ENCODE assay signal across 1 cellular context in genomic region chr7:131107343-131108211, GRCh38.
TF ChIP-seq lines count a peak whose summit lies in the region.

No MANE protein-coding gene starts in this region.

TF ChIP-seq in K562, 482 proteins besides CTCF, POLR2A, EP300 and RAD21 (continued from another document and continues in another):
- TF ChIP-seq, protein P1, sequence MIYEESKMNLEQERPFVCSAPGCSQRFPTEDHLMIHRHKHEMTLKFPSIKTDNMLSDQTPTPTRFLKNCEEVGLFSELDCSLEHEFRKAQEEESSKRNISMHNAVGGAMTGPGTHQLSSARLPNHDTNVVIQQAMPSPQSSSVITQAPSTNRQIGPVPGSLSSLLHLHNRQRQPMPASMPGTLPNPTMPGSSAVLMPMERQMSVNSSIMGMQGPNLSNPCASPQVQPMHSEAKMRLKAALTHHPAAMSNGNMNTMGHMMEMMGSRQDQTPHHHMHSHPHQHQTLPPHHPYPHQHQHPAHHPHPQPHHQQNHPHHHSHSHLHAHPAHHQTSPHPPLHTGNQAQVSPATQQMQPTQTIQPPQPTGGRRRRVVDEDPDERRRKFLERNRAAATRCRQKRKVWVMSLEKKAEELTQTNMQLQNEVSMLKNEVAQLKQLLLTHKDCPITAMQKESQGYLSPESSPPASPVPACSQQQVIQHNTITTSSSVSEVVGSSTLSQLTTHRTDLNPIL (CRISPR knock-in tag; IDR thresholded peaks at IDR 0.05): no peak
- peak; percentile 19; the same call in 1 of the 2 replicates for TF ChIP-seq ESRRA (IDR thresholded peaks at IDR 0.05; ENCODE audit: borderline replicate concordance, low read depth)
- no peak for TF ChIP-seq BRD9 (IDR thresholded peaks at IDR 0.05; ENCODE audit: low read depth, partially characterized antibody)
- no peak for TF ChIP-seq ZNF140 (CRISPR knock-in tag; IDR thresholded peaks at IDR 0.05)
- TF ChIP-seq RB1 (IDR thresholded peaks at IDR 0.05; ENCODE audit: low read depth): peak; percentile 27; the same call in 1 of the 2 replicates
- no peak for TF ChIP-seq WHSC1 (IDR thresholded peaks at IDR 0.05; ENCODE audit: low read length)
- TF ChIP-seq E2F3 (CRISPR knock-in tag; IDR thresholded peaks at IDR 0.05): no peak; the same call in 1 of the 2 replicates
- TF ChIP-seq TCF3 (CRISPR knock-in tag; IDR thresholded peaks at IDR 0.05): peak; percentile 22; the same call in 1 of the 2 replicates
- TF ChIP-seq, protein P2, sequence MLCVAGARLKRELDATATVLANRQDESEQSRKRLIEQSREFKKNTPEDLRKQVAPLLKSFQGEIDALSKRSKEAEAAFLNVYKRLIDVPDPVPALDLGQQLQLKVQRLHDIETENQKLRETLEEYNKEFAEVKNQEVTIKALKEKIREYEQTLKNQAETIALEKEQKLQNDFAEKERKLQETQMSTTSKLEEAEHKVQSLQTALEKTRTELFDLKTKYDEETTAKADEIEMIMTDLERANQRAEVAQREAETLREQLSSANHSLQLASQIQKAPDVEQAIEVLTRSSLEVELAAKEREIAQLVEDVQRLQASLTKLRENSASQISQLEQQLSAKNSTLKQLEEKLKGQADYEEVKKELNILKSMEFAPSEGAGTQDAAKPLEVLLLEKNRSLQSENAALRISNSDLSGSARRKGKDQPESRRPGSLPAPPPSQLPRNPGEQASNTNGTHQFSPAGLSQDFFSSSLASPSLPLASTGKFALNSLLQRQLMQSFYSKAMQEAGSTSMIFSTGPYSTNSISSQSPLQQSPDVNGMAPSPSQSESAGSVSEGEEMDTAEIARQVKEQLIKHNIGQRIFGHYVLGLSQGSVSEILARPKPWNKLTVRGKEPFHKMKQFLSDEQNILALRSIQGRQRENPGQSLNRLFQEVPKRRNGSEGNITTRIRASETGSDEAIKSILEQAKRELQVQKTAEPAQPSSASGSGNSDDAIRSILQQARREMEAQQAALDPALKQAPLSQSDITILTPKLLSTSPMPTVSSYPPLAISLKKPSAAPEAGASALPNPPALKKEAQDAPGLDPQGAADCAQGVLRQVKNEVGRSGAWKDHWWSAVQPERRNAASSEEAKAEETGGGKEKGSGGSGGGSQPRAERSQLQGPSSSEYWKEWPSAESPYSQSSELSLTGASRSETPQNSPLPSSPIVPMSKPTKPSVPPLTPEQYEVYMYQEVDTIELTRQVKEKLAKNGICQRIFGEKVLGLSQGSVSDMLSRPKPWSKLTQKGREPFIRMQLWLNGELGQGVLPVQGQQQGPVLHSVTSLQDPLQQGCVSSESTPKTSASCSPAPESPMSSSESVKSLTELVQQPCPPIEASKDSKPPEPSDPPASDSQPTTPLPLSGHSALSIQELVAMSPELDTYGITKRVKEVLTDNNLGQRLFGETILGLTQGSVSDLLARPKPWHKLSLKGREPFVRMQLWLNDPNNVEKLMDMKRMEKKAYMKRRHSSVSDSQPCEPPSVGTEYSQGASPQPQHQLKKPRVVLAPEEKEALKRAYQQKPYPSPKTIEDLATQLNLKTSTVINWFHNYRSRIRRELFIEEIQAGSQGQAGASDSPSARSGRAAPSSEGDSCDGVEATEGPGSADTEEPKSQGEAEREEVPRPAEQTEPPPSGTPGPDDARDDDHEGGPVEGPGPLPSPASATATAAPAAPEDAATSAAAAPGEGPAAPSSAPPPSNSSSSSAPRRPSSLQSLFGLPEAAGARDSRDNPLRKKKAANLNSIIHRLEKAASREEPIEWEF (CRISPR knock-in tag; IDR thresholded peaks at IDR 0.05): no peak
- TF ChIP-seq BMI1 (IDR thresholded peaks at IDR 0.05; ENCODE audit: low read length): no peak
- TF ChIP-seq ZBTB8A (IDR thresholded peaks at IDR 0.05; ENCODE audit: partially characterized antibody): no peak
- TF ChIP-seq CXXC5 (CRISPR knock-in tag; IDR thresholded peaks at IDR 0.05): peak; percentile 59
- TF ChIP-seq ZNF217 (CRISPR knock-in tag; IDR thresholded peaks at IDR 0.05): no peak
- TF ChIP-seq HMG20A (CRISPR knock-in tag; conservative IDR thresholded peaks at IDR 0.05): no peak
- TF ChIP-seq NCOR1 (IDR thresholded peaks at IDR 0.05): no peak
- no peak for TF ChIP-seq ARNT (IDR thresholded peaks at IDR 0.05)
- TF ChIP-seq ZNF780A (CRISPR knock-in tag; IDR thresholded peaks at IDR 0.05): no peak
- TF ChIP-seq, protein P3, sequence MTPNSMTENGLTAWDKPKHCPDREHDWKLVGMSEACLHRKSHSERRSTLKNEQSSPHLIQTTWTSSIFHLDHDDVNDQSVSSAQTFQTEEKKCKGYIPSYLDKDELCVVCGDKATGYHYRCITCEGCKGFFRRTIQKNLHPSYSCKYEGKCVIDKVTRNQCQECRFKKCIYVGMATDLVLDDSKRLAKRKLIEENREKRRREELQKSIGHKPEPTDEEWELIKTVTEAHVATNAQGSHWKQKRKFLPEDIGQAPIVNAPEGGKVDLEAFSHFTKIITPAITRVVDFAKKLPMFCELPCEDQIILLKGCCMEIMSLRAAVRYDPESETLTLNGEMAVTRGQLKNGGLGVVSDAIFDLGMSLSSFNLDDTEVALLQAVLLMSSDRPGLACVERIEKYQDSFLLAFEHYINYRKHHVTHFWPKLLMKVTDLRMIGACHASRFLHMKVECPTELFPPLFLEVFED (CRISPR knock-in tag; conservative IDR thresholded peaks at IDR 0.05): no peak
- 0 out of 2 replicates have a peak, but pooled peaks have one; percentile 42 for TF ChIP-seq CAMTA2 (CRISPR knock-in tag; conservative IDR thresholded peaks at IDR 0.05)
- TF ChIP-seq ZNF146 (CRISPR knock-in tag; IDR thresholded peaks at IDR 0.05; ENCODE audit: unreplicated experiment): no peak
- peak; percentile 79 for TF ChIP-seq BHLHE40 (IDR thresholded peaks at IDR 0.05; ENCODE audit: low read length)
- TF ChIP-seq, protein P4, sequence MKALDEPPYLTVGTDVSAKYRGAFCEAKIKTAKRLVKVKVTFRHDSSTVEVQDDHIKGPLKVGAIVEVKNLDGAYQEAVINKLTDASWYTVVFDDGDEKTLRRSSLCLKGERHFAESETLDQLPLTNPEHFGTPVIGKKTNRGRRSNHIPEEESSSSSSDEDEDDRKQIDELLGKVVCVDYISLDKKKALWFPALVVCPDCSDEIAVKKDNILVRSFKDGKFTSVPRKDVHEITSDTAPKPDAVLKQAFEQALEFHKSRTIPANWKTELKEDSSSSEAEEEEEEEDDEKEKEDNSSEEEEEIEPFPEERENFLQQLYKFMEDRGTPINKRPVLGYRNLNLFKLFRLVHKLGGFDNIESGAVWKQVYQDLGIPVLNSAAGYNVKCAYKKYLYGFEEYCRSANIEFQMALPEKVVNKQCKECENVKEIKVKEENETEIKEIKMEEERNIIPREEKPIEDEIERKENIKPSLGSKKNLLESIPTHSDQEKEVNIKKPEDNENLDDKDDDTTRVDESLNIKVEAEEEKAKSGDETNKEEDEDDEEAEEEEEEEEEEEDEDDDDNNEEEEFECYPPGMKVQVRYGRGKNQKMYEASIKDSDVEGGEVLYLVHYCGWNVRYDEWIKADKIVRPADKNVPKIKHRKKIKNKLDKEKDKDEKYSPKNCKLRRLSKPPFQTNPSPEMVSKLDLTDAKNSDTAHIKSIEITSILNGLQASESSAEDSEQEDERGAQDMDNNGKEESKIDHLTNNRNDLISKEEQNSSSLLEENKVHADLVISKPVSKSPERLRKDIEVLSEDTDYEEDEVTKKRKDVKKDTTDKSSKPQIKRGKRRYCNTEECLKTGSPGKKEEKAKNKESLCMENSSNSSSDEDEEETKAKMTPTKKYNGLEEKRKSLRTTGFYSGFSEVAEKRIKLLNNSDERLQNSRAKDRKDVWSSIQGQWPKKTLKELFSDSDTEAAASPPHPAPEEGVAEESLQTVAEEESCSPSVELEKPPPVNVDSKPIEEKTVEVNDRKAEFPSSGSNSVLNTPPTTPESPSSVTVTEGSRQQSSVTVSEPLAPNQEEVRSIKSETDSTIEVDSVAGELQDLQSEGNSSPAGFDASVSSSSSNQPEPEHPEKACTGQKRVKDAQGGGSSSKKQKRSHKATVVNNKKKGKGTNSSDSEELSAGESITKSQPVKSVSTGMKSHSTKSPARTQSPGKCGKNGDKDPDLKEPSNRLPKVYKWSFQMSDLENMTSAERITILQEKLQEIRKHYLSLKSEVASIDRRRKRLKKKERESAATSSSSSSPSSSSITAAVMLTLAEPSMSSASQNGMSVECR (CRISPR knock-in tag; IDR thresholded peaks at IDR 0.05): peak; percentile 81; the same call in 1 of the 2 replicates
- no peak for TF ChIP-seq NR0B1 (IDR thresholded peaks at IDR 0.05; ENCODE audit: partially characterized antibody)
- no peak for TF ChIP-seq DLX4 (CRISPR knock-in tag; IDR thresholded peaks at IDR 0.05)
- no peak for TF ChIP-seq ZNF764 (CRISPR knock-in tag; IDR thresholded peaks at IDR 0.05; ENCODE audit: low read depth)
- TF ChIP-seq POLR2B (IDR thresholded peaks at IDR 0.05; ENCODE audit: low read depth, partially characterized antibody): peak; percentile 45
- TF ChIP-seq, protein P5, sequence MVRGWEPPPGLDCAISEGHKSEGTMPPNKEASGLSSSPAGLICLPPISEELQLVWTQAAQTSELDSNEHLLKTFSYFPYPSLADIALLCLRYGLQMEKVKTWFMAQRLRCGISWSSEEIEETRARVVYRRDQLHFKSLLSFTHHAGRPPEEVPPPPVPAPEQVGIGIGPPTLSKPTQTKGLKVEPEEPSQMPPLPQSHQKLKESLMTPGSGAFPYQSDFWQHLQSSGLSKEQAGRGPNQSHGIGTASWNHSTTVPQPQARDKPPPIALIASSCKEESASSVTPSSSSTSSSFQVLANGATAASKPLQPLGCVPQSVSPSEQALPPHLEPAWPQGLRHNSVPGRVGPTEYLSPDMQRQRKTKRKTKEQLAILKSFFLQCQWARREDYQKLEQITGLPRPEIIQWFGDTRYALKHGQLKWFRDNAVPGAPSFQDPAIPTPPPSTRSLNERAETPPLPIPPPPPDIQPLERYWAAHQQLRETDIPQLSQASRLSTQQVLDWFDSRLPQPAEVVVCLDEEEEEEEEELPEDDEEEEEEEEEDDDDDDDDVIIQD (CRISPR knock-in tag; IDR thresholded peaks at IDR 0.05): no peak; the same call in 1 of the 2 replicates
- no peak for TF ChIP-seq THRAP3 (IDR thresholded peaks at IDR 0.05; ENCODE audit: borderline replicate concordance)
- peak; percentile 91 for TF ChIP-seq ZNF511 (CRISPR knock-in tag; IDR thresholded peaks at IDR 0.05)
- TF ChIP-seq ZNF174 (CRISPR knock-in tag; IDR thresholded peaks at IDR 0.05): no peak
- 0 out of 2 replicates have a peak, but pooled peaks have one; percentile 12 for TF ChIP-seq HIVEP1 (CRISPR knock-in tag; IDR thresholded peaks at IDR 0.05)
- TF ChIP-seq CREBBP (IDR thresholded peaks at IDR 0.05; ENCODE audit: low read depth, low read length): no peak
- peak; percentile 44; the same call in 1 of the 2 replicates for TF ChIP-seq EGR1 (conservative IDR thresholded peaks at IDR 0.05)
- TF ChIP-seq DACH1 (IDR thresholded peaks at IDR 0.05; ENCODE audit: partially characterized antibody): no peak
- TF ChIP-seq SETDB1 (IDR thresholded peaks at IDR 0.05; ENCODE audit: low read length): peak; percentile 62
- TF ChIP-seq, protein P6, sequence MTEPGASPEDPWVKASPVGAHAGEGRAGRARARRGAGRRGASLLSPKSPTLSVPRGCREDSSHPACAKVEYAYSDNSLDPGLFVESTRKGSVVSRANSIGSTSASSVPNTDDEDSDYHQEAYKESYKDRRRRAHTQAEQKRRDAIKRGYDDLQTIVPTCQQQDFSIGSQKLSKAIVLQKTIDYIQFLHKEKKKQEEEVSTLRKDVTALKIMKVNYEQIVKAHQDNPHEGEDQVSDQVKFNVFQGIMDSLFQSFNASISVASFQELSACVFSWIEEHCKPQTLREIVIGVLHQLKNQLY (CRISPR knock-in tag; conservative IDR thresholded peaks at IDR 0.05): no peak
- no peak for TF ChIP-seq KLF16 (IDR thresholded peaks at IDR 0.05)
- no peak for TF ChIP-seq SMC3 (conservative IDR thresholded peaks at IDR 0.05; ENCODE audit: insufficient read depth, low read depth, low read length)
- TF ChIP-seq SOX6 (IDR thresholded peaks at IDR 0.05): peak; percentile 56; the same call in 1 of the 2 replicates
- no peak for TF ChIP-seq ZNF184 (CRISPR knock-in tag; IDR thresholded peaks at IDR 0.05)
- TF ChIP-seq SMARCA5 (IDR thresholded peaks at IDR 0.05): no peak
- no peak for TF ChIP-seq SIX5 (IDR thresholded peaks at IDR 0.05; ENCODE audit: borderline replicate concordance in 1 of 2, insufficient read depth in 1 of 2, low read depth in 1 of 2, low read length in 2 of 2)
- TF ChIP-seq, protein P7, sequence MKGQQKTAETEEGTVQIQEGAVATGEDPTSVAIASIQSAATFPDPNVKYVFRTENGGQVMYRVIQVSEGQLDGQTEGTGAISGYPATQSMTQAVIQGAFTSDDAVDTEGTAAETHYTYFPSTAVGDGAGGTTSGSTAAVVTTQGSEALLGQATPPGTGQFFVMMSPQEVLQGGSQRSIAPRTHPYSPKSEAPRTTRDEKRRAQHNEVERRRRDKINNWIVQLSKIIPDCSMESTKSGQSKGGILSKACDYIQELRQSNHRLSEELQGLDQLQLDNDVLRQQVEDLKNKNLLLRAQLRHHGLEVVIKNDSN (CRISPR knock-in tag; IDR thresholded peaks at IDR 0.05): peak; percentile 98
- TF ChIP-seq SAP30 (IDR thresholded peaks at IDR 0.05; ENCODE audit: borderline replicate concordance, insufficient read depth, low read depth, low read length, poor library complexity, severe bottlenecking): no peak
- no peak for TF ChIP-seq BACH1 (tag; IDR thresholded peaks at IDR 0.05)
- TF ChIP-seq GTF2A2 (tag; IDR thresholded peaks at IDR 0.05): no peak
- no peak for TF ChIP-seq FOXO4 (CRISPR knock-in tag; IDR thresholded peaks at IDR 0.05)
- no peak for TF ChIP-seq ERF (CRISPR knock-in tag; IDR thresholded peaks at IDR 0.05)
- TF ChIP-seq MTA2 (IDR thresholded peaks at IDR 0.05; ENCODE audit: low read depth): no peak
